In the genomic region with DNA sequence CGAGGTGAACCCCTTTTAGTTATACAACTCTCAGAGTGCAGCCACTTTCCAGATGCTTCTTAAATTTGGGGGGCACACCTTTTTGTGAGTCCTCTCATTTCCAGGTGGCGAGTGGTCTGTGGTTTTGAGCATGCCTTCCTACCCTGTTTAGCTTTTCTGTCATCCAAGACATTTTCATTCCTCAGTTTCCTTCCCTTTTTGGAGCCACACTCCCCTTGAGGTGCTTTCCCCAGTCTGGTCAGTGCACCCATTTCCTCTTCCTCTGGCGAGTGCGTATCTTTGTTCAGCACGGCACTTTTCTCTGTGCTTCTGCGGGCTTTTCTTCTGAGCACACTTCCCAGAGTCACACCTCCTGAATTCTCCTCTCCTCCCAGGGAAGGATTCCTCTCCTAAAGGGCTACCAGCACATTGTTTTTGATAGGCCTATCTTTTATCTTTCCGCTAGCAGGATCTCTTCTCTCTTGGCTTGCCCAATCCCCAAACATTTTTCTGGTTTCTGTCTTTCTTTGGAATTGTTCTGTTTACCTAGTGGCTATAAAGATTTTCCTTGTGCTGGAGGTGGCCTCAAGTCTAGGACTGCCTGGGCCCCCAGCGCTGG, we compare ENCODE assay signal across 1 cellular context.
TF ChIP-seq lines count a peak whose summit lies in the region.

No MANE protein-coding gene starts in this region.

TF ChIP-seq in HepG2, 621 proteins besides CTCF, POLR2A, EP300 and RAD21 (continued from another document and continues in another):
- TF ChIP-seq, protein P1, sequence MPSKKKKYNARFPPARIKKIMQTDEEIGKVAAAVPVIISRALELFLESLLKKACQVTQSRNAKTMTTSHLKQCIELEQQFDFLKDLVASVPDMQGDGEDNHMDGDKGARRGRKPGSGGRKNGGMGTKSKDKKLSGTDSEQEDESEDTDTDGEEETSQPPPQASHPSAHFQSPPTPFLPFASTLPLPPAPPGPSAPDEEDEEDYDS (CRISPR knock-in tag; IDR thresholded peaks at IDR 0.05): no peak
- TF ChIP-seq FOXJ3 (CRISPR knock-in tag; IDR thresholded peaks at IDR 0.05; ENCODE audit: borderline replicate concordance) (no peak), KMT2A (CRISPR knock-in tag; IDR thresholded peaks at IDR 0.05) (no peak), HIVEP1 (CRISPR knock-in tag; IDR thresholded peaks at IDR 0.05) (no peak), ZSCAN30 (CRISPR knock-in tag; IDR thresholded peaks at IDR 0.05) (peak; percentile 83; the same call in 1 of the 2 replicates), ZNF709 (CRISPR knock-in tag; IDR thresholded peaks at IDR 0.05) (0 out of 2 replicates have a peak, but pooled peaks have one; percentile 31), MEIS2 (CRISPR knock-in tag; IDR thresholded peaks at IDR 0.05) (peak; percentile 35; the same call in 1 of the 2 replicates), NKX3-1 (CRISPR knock-in tag; IDR thresholded peaks at IDR 0.05) (0 out of 2 replicates have a peak, but pooled peaks have one; percentile 20), PRPF4 (IDR thresholded peaks at IDR 0.05; ENCODE audit: low read depth, low read length, poor library complexity, severe bottlenecking) (peak; percentile 60), CCDC6 (CRISPR knock-in tag; IDR thresholded peaks at IDR 0.05) (no peak), SMARCC2 (IDR thresholded peaks at IDR 0.05) (no peak), ZNF75D (CRISPR knock-in tag; IDR thresholded peaks at IDR 0.05; ENCODE audit: borderline replicate concordance) (peak; percentile 62; the same call in 1 of the 2 replicates), IRF2 (CRISPR knock-in tag; IDR thresholded peaks at IDR 0.05) (no peak), RORA (CRISPR knock-in tag; IDR thresholded peaks at IDR 0.05) (no peak), MEF2D (CRISPR knock-in tag; IDR thresholded peaks at IDR 0.05) (0 out of 2 replicates have a peak, but pooled peaks have one; percentile 31), ZFYVE20 (CRISPR knock-in tag; IDR thresholded peaks at IDR 0.05; ENCODE audit: borderline replicate concordance, low read depth) (no peak), BCL6 (CRISPR knock-in tag; IDR thresholded peaks at IDR 0.05) (no peak), KLF15 (CRISPR knock-in tag; IDR thresholded peaks at IDR 0.05; ENCODE audit: borderline replicate concordance) (0 out of 2 replicates have a peak, but pooled peaks have one; percentile 23), ZNF781 (CRISPR knock-in tag; IDR thresholded peaks at IDR 0.05; ENCODE audit: borderline replicate concordance, not compliant biosample characterization) (peak; percentile 36), ZBTB21 (CRISPR knock-in tag; IDR thresholded peaks at IDR 0.05) (no peak), TBX2 (CRISPR knock-in tag; IDR thresholded peaks at IDR 0.05; ENCODE audit: borderline replicate concordance) (no peak), KLF12 (CRISPR knock-in tag; IDR thresholded peaks at IDR 0.05; ENCODE audit: borderline replicate concordance) (no peak), SMAD1 (CRISPR knock-in tag; IDR thresholded peaks at IDR 0.05; ENCODE audit: borderline replicate concordance, low read depth) (no peak), ZNF547 (CRISPR knock-in tag; IDR thresholded peaks at IDR 0.05) (no peak), ZNF30 (CRISPR knock-in tag; IDR thresholded peaks at IDR 0.05) (no peak), SAP130 (CRISPR knock-in tag; IDR thresholded peaks at IDR 0.05; ENCODE audit: low read depth) (0 out of 2 replicates have a peak, but pooled peaks have one; percentile 14), REXO4 (CRISPR knock-in tag; IDR thresholded peaks at IDR 0.05; ENCODE audit: borderline replicate concordance) (no peak), ZSCAN25 (CRISPR knock-in tag; IDR thresholded peaks at IDR 0.05) (no peak), NFYC (CRISPR knock-in tag; IDR thresholded peaks at IDR 0.05) (no peak), PHF20 (CRISPR knock-in tag; IDR thresholded peaks at IDR 0.05) (no peak), ZNF605 (CRISPR knock-in tag; IDR thresholded peaks at IDR 0.05) (0 out of 2 replicates have a peak, but pooled peaks have one; percentile 35), KDM6A (CRISPR knock-in tag; IDR thresholded peaks at IDR 0.05; ENCODE audit: low read depth) (no peak), MAF1 (CRISPR knock-in tag; IDR thresholded peaks at IDR 0.05; ENCODE audit: borderline replicate concordance) (no peak), ZMYM3 (CRISPR knock-in tag; IDR thresholded peaks at IDR 0.05) (0 out of 2 replicates have a peak, but pooled peaks have one; percentile 20)
- TF ChIP-seq, protein P2, sequence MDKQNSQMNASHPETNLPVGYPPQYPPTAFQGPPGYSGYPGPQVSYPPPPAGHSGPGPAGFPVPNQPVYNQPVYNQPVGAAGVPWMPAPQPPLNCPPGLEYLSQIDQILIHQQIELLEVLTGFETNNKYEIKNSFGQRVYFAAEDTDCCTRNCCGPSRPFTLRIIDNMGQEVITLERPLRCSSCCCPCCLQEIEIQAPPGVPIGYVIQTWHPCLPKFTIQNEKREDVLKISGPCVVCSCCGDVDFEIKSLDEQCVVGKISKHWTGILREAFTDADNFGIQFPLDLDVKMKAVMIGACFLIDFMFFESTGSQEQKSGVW (CRISPR knock-in tag; IDR thresholded peaks at IDR 0.05; ENCODE audit: borderline replicate concordance): no peak
- TF ChIP-seq, protein P3, sequence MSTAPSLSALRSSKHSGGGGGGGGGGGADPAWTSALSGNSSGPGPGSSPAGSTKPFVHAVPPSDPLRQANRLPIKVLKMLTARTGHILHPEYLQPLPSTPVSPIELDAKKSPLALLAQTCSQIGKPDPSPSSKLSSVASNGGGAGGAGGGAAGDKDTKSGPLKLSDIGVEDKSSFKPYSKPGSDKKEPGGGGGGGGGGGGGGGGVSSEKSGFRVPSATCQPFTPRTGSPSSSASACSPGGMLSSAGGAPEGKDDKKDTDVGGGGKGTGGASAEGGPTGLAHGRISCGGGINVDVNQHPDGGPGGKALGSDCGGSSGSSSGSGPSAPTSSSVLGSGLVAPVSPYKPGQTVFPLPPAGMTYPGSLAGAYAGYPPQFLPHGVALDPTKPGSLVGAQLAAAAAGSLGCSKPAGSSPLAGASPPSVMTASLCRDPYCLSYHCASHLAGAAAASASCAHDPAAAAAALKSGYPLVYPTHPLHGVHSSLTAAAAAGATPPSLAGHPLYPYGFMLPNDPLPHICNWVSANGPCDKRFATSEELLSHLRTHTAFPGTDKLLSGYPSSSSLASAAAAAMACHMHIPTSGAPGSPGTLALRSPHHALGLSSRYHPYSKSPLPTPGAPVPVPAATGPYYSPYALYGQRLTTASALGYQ (CRISPR knock-in tag; IDR thresholded peaks at IDR 0.05): no peak
- TF ChIP-seq, protein P4, sequence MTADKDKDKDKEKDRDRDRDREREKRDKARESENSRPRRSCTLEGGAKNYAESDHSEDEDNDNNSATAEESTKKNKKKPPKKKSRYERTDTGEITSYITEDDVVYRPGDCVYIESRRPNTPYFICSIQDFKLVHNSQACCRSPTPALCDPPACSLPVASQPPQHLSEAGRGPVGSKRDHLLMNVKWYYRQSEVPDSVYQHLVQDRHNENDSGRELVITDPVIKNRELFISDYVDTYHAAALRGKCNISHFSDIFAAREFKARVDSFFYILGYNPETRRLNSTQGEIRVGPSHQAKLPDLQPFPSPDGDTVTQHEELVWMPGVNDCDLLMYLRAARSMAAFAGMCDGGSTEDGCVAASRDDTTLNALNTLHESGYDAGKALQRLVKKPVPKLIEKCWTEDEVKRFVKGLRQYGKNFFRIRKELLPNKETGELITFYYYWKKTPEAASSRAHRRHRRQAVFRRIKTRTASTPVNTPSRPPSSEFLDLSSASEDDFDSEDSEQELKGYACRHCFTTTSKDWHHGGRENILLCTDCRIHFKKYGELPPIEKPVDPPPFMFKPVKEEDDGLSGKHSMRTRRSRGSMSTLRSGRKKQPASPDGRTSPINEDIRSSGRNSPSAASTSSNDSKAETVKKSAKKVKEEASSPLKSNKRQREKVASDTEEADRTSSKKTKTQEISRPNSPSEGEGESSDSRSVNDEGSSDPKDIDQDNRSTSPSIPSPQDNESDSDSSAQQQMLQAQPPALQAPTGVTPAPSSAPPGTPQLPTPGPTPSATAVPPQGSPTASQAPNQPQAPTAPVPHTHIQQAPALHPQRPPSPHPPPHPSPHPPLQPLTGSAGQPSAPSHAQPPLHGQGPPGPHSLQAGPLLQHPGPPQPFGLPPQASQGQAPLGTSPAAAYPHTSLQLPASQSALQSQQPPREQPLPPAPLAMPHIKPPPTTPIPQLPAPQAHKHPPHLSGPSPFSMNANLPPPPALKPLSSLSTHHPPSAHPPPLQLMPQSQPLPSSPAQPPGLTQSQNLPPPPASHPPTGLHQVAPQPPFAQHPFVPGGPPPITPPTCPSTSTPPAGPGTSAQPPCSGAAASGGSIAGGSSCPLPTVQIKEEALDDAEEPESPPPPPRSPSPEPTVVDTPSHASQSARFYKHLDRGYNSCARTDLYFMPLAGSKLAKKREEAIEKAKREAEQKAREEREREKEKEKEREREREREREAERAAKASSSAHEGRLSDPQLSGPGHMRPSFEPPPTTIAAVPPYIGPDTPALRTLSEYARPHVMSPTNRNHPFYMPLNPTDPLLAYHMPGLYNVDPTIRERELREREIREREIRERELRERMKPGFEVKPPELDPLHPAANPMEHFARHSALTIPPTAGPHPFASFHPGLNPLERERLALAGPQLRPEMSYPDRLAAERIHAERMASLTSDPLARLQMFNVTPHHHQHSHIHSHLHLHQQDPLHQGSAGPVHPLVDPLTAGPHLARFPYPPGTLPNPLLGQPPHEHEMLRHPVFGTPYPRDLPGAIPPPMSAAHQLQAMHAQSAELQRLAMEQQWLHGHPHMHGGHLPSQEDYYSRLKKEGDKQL (CRISPR knock-in tag; IDR thresholded peaks at IDR 0.05; ENCODE audit: low read depth): no peak
- TF ChIP-seq, protein P5, sequence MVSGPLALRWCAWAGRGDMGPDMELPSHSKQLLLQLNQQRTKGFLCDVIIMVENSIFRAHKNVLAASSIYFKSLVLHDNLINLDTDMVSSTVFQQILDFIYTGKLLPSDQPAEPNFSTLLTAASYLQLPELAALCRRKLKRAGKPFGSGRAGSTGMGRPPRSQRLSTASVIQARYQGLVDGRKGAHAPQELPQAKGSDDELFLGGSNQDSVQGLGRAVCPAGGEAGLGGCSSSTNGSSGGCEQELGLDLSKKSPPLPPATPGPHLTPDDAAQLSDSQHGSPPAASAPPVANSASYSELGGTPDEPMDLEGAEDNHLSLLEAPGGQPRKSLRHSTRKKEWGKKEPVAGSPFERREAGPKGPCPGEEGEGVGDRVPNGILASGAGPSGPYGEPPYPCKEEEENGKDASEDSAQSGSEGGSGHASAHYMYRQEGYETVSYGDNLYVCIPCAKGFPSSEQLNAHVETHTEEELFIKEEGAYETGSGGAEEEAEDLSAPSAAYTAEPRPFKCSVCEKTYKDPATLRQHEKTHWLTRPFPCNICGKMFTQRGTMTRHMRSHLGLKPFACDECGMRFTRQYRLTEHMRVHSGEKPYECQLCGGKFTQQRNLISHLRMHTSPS (CRISPR knock-in tag; IDR thresholded peaks at IDR 0.05; ENCODE audit: low read depth): 0 out of 2 replicates have a peak, but pooled peaks have one; percentile 37
- TF ChIP-seq, protein P6, sequence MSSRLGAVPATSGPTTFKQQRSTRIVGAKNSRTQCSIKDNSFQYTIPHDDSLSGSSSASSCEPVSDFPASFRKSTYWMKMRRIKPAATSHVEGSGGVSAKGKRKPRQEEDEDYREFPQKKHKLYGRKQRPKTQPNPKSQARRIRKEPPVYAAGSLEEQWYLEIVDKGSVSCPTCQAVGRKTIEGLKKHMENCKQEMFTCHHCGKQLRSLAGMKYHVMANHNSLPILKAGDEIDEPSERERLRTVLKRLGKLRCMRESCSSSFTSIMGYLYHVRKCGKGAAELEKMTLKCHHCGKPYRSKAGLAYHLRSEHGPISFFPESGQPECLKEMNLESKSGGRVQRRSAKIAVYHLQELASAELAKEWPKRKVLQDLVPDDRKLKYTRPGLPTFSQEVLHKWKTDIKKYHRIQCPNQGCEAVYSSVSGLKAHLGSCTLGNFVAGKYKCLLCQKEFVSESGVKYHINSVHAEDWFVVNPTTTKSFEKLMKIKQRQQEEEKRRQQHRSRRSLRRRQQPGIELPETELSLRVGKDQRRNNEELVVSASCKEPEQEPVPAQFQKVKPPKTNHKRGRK (CRISPR knock-in tag; IDR thresholded peaks at IDR 0.05): peak; percentile 55; the same call in 1 of the 2 replicates
- TF ChIP-seq, protein P7, sequence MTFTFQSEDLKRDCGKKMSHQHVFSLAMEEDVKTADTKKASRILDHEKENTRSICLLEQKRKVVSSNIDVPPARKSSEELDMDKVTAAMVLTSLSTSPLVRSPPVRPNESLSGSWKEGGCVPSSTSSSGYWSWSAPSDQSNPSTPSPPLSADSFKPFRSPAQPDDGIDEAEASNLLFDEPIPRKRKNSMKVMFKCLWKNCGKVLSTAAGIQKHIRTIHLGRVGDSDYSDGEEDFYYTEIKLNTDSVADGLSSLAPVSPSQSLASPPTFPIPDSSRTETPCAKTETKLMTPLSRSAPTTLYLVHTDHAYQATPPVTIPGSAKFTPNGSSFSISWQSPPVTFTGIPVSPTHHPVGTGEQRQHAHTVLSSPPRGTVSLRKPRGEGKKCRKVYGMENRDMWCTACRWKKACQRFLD (CRISPR knock-in tag; IDR thresholded peaks at IDR 0.05; ENCODE audit: borderline replicate concordance): no peak
- TF ChIP-seq, protein P8, sequence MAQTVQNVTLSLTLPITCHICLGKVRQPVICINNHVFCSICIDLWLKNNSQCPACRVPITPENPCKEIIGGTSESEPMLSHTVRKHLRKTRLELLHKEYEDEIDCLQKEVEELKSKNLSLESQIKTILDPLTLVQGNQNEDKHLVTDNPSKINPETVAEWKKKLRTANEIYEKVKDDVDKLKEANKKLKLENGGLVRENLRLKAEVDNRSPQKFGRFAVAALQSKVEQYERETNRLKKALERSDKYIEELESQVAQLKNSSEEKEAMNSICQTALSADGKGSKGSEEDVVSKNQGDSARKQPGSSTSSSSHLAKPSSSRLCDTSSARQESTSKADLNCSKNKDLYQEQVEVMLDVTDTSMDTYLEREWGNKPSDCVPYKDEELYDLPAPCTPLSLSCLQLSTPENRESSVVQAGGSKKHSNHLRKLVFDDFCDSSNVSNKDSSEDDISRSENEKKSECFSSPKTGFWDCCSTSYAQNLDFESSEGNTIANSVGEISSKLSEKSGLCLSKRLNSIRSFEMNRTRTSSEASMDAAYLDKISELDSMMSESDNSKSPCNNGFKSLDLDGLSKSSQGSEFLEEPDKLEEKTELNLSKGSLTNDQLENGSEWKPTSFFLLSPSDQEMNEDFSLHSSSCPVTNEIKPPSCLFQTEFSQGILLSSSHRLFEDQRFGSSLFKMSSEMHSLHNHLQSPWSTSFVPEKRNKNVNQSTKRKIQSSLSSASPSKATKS (CRISPR knock-in tag; IDR thresholded peaks at IDR 0.05): peak; percentile 35; the same call in 1 of the 2 replicates
- TF ChIP-seq, protein P9, sequence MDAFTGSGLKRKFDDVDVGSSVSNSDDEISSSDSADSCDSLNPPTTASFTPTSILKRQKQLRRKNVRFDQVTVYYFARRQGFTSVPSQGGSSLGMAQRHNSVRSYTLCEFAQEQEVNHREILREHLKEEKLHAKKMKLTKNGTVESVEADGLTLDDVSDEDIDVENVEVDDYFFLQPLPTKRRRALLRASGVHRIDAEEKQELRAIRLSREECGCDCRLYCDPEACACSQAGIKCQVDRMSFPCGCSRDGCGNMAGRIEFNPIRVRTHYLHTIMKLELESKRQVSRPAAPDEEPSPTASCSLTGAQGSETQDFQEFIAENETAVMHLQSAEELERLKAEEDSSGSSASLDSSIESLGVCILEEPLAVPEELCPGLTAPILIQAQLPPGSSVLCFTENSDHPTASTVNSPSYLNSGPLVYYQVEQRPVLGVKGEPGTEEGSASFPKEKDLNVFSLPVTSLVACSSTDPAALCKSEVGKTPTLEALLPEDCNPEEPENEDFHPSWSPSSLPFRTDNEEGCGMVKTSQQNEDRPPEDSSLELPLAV (CRISPR knock-in tag; conservative IDR thresholded peaks at IDR 0.05; ENCODE audit: low read depth): no peak
